In the genomic region with DNA sequence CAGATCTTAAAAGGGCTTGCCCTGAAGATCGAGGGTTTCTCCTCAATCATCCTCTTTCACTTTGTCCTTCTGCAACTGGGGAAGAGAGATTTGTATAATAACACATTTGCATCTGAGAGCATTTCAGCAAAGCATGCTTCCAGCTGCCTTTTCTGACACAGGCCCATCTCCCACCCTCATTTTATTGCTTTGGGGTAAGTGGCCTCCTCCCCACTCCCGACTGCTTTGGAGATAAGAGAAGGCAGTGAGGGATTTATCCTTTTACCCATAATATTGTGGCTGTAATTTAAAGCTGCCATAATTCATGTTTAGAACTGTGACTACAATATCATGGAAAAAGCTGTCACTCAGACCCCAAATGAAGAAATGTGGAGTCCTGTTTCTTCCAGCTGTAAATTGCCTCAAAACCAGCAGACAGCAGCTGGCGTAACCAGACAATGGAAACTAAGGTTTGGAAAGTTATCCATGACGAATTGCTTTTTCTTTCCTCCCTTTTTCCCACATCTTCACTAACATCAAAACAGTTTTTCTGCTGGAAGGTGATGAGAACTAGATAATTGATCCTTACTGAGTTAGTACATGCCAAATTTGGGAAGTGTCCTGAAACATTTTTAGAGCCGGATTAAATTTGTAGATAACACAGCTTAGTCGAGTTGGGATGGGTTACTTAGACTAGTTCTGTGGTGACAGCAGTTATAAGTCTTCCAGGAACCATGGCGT, we compare ENCODE assay signal across 1 cellular context.
TF ChIP-seq lines count a peak whose summit lies in the region.

No MANE protein-coding gene starts in this region.

TF ChIP-seq in GM23338, 12 proteins besides CTCF, POLR2A, EP300 and RAD21 (continued from another document):
- TF ChIP-seq, protein P1, sequence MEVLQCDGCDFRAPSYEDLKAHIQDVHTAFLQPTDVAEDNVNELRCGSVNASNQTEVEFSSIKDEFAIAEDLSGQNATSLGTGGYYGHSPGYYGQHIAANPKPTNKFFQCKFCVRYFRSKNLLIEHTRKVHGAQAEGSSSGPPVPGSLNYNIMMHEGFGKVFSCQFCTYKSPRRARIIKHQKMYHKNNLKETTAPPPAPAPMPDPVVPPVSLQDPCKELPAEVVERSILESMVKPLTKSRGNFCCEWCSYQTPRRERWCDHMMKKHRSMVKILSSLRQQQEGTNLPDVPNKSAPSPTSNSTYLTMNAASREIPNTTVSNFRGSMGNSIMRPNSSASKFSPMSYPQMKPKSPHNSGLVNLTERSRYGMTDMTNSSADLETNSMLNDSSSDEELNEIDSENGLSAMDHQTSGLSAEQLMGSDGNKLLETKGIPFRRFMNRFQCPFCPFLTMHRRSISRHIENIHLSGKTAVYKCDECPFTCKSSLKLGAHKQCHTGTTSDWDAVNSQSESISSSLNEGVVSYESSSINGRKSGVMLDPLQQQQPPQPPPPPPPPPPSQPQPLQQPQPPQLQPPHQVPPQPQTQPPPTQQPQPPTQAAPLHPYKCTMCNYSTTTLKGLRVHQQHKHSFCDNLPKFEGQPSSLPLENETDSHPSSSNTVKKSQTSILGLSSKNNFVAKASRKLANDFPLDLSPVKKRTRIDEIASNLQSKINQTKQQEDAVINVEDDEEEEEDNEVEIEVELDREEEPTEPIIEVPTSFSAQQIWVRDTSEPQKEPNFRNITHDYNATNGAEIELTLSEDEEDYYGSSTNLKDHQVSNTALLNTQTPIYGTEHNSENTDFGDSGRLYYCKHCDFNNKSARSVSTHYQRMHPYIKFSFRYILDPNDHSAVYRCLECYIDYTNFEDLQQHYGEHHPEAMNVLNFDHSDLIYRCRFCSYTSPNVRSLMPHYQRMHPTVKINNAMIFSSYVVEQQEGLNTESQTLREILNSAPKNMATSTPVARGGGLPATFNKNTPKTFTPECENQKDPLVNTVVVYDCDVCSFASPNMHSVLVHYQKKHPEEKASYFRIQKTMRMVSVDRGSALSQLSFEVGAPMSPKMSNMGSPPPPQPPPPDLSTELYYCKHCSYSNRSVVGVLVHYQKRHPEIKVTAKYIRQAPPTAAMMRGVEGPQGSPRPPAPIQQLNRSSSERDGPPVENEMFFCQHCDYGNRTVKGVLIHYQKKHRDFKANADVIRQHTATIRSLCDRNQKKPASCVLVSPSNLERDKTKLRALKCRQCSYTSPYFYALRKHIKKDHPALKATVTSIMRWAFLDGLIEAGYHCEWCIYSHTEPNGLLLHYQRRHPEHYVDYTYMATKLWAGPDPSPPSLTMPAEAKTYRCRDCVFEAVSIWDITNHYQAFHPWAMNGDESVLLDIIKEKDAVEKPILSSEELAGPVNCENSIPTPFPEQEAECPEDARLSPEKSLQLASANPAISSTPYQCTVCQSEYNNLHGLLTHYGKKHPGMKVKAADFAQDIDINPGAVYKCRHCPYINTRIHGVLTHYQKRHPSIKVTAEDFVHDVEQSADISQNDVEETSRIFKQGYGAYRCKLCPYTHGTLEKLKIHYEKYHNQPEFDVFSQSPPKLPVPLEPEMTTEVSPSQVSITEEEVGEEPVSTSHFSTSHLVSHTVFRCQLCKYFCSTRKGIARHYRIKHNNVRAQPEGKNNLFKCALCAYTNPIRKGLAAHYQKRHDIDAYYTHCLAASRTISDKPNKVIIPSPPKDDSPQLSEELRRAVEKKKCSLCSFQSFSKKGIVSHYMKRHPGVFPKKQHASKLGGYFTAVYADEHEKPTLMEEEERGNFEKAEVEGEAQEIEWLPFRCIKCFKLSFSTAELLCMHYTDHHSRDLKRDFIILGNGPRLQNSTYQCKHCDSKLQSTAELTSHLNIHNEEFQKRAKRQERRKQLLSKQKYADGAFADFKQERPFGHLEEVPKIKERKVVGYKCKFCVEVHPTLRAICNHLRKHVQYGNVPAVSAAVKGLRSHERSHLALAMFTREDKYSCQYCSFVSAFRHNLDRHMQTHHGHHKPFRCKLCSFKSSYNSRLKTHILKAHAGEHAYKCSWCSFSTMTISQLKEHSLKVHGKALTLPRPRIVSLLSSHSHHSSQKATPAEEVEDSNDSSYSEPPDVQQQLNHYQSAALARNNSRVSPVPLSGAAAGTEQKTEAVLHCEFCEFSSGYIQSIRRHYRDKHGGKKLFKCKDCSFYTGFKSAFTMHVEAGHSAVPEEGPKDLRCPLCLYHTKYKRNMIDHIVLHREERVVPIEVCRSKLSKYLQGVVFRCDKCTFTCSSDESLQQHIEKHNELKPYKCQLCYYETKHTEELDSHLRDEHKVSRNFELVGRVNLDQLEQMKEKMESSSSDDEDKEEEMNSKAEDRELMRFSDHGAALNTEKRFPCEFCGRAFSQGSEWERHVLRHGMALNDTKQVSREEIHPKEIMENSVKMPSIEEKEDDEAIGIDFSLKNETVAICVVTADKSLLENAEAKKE (CRISPR knock-in tag; IDR thresholded peaks at IDR 0.05), result no peak
- TF ChIP-seq ZNF331 (CRISPR knock-in tag; IDR thresholded peaks at IDR 0.05; ENCODE audit: low read depth) (no peak), CREB1 (CRISPR knock-in tag; IDR thresholded peaks at IDR 0.05; ENCODE audit: low read depth) (no peak), POLR2AphosphoS5 (IDR thresholded peaks at IDR 0.05; ENCODE audit: low read depth) (no peak), REST (IDR thresholded peaks at IDR 0.05; ENCODE audit: unreplicated experiment) (no peak), ZNF114 (CRISPR knock-in tag; IDR thresholded peaks at IDR 0.05) (no peak)
TF ChIP-seq in GM23338: peak in this region for 0.
